1 cellular context compared by ENCODE assay signal in genomic region chr15:101453123-101454120, GRCh38.
TF ChIP-seq lines count a peak whose summit lies in the region.

No MANE protein-coding gene starts in this region.

TF ChIP-seq in HepG2, 621 proteins besides CTCF, POLR2A, EP300 and RAD21 (continued from another document and continues in another):
- TF ChIP-seq KIAA2018 (CRISPR knock-in tag; IDR thresholded peaks at IDR 0.05; ENCODE audit: borderline replicate concordance), result no peak
- TF ChIP-seq ZSCAN9 (CRISPR knock-in tag; IDR thresholded peaks at IDR 0.05; ENCODE audit: borderline replicate concordance), result peak; percentile 60; the same call in 1 of the 2 replicates
- TF ChIP-seq MYPOP (CRISPR knock-in tag; IDR thresholded peaks at IDR 0.05), result 0 out of 2 replicates have a peak, but pooled peaks have one; percentile 29
- no peak for TF ChIP-seq PAWR (CRISPR knock-in tag; IDR thresholded peaks at IDR 0.05; ENCODE audit: borderline replicate concordance)
- TF ChIP-seq HNF4G (IDR thresholded peaks at IDR 0.05; ENCODE audit: borderline replicate concordance, low read depth, low read length), result 0 out of 2 replicates have a peak, but pooled peaks have one; percentile 28
- TF ChIP-seq HNF4G (CRISPR knock-in tag; IDR thresholded peaks at IDR 0.05; ENCODE audit: borderline replicate concordance, low read depth), result peak; percentile 68; the same call in 1 of the 2 replicates
- no peak for TF ChIP-seq ZNF143 (CRISPR knock-in tag; IDR thresholded peaks at IDR 0.05)
- TF ChIP-seq STAT5B (CRISPR knock-in tag; IDR thresholded peaks at IDR 0.05), result no peak
- TF ChIP-seq MATR3 (CRISPR knock-in tag; IDR thresholded peaks at IDR 0.05), result no peak
- no peak for TF ChIP-seq CENPX (CRISPR knock-in tag; IDR thresholded peaks at IDR 0.05)
- TF ChIP-seq DDIT3 (CRISPR knock-in tag; IDR thresholded peaks at IDR 0.05), result no peak
- TF ChIP-seq HNF4A (CRISPR knock-in tag; IDR thresholded peaks at IDR 0.05), result peak; percentile 85
- TF ChIP-seq ZFP62 (CRISPR knock-in tag; IDR thresholded peaks at IDR 0.05), result no peak
- no peak for TF ChIP-seq HOXD1 (CRISPR knock-in tag; IDR thresholded peaks at IDR 0.05)
- no peak for TF ChIP-seq ZSCAN5A (CRISPR knock-in tag; IDR thresholded peaks at IDR 0.05; ENCODE audit: borderline replicate concordance)
- TF ChIP-seq FOXJ3 (CRISPR knock-in tag; IDR thresholded peaks at IDR 0.05; ENCODE audit: borderline replicate concordance), result no peak
- TF ChIP-seq ARID2 (CRISPR knock-in tag; IDR thresholded peaks at IDR 0.05; ENCODE audit: borderline replicate concordance), result no peak
- no peak for TF ChIP-seq DNMT3B (CRISPR knock-in tag; conservative IDR thresholded peaks at IDR 0.05)
- no peak for TF ChIP-seq SUZ12 (IDR thresholded peaks at IDR 0.05; ENCODE audit: low read depth, low read length)
- TF ChIP-seq ZNF704 (CRISPR knock-in tag; IDR thresholded peaks at IDR 0.05; ENCODE audit: borderline replicate concordance), result no peak
- TF ChIP-seq ZIK1 (CRISPR knock-in tag; IDR thresholded peaks at IDR 0.05; ENCODE audit: borderline replicate concordance, low read depth), result no peak
- TF ChIP-seq GFI1 (CRISPR knock-in tag; IDR thresholded peaks at IDR 0.05; ENCODE audit: borderline replicate concordance), result no peak
- 0 out of 2 replicates have a peak, but pooled peaks have one; percentile 35 for TF ChIP-seq HOMEZ (CRISPR knock-in tag; IDR thresholded peaks at IDR 0.05; ENCODE audit: low read depth)
- TF ChIP-seq ZHX2 (IDR thresholded peaks at IDR 0.05; ENCODE audit: low read depth), result no peak
- no peak for TF ChIP-seq ZHX2 (CRISPR knock-in tag; IDR thresholded peaks at IDR 0.05; ENCODE audit: borderline replicate concordance)
- no peak for TF ChIP-seq MLXIP (CRISPR knock-in tag; IDR thresholded peaks at IDR 0.05; ENCODE audit: borderline replicate concordance)
- no peak for TF ChIP-seq KLF15 (CRISPR knock-in tag; IDR thresholded peaks at IDR 0.05; ENCODE audit: borderline replicate concordance)
